Comparison of ENCODE assay signal across 1 cellular context in the genomic region with DNA sequence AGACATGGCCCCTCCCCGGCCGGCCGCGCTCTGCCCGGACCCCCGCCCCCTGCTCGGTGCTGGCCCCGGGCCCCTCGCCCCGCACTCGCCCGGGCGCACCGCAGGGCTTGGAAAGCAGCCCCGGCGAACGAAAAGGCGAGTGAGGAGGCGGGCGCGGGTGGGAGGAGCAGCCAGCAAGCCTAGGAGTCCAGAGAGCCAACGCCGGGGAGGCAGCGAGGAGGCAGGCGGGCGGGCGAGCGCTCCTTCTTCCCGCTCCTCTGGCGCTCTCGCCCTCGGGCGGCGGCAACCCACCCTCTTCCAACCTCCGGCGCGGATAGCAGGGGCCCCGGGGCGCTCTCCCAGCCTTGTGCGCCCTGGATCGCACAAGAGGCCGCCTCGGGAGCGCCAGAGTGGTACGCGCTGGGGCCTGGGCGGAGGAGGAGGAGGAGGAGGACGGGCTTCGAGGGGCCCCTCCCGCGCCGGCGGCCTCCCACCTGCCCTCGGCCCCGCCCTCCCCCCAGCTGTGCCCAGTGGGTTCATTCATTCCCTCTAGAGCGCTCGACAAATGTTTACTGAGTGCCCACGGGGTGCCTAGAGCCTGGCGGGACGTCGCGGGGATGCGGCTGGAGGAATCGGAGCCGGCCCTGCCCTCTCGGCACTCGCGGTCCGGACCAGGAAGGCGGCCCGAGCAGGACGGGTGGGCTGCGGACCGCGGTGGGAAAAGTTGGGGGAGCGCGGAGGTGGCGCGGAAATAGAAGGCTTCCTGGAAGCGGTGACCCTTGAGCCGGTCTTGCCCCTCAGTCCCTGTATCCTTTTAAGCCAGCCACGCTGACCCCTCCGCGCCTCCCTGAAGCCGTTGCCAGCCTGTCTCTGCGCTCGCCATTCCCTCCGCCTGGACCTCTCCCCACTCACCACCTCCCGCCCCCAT.
TF ChIP-seq lines count a peak whose summit lies in the region.

A gene (minus strand): TSS at position 391 of the 907 bp plus-strand sequence. CDS start 519 bp downstream, outside the sequence.

TF ChIP-seq in K562, 482 proteins besides CTCF, POLR2A, EP300 and RAD21 (continued from another document):
- TF ChIP-seq, protein P1, sequence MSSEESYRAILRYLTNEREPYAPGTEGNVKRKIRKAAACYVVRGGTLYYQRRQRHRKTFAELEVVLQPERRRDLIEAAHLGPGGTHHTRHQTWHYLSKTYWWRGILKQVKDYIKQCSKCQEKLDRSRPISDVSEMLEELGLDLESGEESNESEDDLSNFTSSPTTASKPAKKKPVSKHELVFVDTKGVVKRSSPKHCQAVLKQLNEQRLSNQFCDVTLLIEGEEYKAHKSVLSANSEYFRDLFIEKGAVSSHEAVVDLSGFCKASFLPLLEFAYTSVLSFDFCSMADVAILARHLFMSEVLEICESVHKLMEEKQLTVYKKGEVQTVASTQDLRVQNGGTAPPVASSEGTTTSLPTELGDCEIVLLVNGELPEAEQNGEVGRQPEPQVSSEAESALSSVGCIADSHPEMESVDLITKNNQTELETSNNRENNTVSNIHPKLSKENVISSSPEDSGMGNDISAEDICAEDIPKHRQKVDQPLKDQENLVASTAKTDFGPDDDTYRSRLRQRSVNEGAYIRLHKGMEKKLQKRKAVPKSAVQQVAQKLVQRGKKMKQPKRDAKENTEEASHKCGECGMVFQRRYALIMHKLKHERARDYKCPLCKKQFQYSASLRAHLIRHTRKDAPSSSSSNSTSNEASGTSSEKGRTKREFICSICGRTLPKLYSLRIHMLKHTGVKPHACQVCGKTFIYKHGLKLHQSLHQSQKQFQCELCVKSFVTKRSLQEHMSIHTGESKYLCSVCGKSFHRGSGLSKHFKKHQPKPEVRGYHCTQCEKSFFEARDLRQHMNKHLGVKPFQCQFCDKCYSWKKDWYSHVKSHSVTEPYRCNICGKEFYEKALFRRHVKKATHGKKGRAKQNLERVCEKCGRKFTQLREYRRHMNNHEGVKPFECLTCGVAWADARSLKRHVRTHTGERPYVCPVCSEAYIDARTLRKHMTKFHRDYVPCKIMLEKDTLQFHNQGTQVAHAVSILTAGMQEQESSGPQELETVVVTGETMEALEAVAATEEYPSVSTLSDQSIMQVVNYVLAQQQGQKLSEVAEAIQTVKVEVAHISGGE (CRISPR knock-in tag; IDR thresholded peaks at IDR 0.05) = peak in 1 of 3 experiments; percentile 41; a peak in 2 of 6 replicates
- TF ChIP-seq, protein P2, sequence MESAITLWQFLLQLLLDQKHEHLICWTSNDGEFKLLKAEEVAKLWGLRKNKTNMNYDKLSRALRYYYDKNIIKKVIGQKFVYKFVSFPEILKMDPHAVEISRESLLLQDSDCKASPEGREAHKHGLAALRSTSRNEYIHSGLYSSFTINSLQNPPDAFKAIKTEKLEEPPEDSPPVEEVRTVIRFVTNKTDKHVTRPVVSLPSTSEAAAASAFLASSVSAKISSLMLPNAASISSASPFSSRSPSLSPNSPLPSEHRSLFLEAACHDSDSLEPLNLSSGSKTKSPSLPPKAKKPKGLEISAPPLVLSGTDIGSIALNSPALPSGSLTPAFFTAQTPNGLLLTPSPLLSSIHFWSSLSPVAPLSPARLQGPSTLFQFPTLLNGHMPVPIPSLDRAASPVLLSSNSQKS (CRISPR knock-in tag; IDR thresholded peaks at IDR 0.05) = no peak
- TF ChIP-seq PCBP2 (IDR thresholded peaks at IDR 0.05; ENCODE audit: low read depth, low read length, poor library complexity, severe bottlenecking) (no peak), SNIP1 (IDR thresholded peaks at IDR 0.05; ENCODE audit: low read depth) (no peak), PTBP1 (IDR thresholded peaks at IDR 0.05; ENCODE audit: low read depth, low read length) (no peak), LEF1 (IDR thresholded peaks at IDR 0.05) (no peak), NCOA4 (IDR thresholded peaks at IDR 0.05; ENCODE audit: partially characterized antibody) (no peak), SRSF7 (optimal IDR thresholded peaks at IDR 0.05; ENCODE audit: low read depth, low read length) (no peak), SIN3B (IDR thresholded peaks at IDR 0.05; ENCODE audit: low read depth) (no peak), CHD1 (IDR thresholded peaks at IDR 0.05; ENCODE audit: low read length) (no peak), NFE2L1 (tag; IDR thresholded peaks at IDR 0.05; ENCODE audit: borderline replicate concordance, low read depth) (no peak), TCF7 (IDR thresholded peaks at IDR 0.05; ENCODE audit: borderline replicate concordance) (no peak), TCF3 (CRISPR knock-in tag; IDR thresholded peaks at IDR 0.05) (no peak), CBX1 (IDR thresholded peaks at IDR 0.05; ENCODE audit: low read depth) (no peak), NONO (IDR thresholded peaks at IDR 0.05; ENCODE audit: low read depth in 2 of 2, low read length in 1 of 2) (no peak), ZNF764 (CRISPR knock-in tag; IDR thresholded peaks at IDR 0.05; ENCODE audit: low read depth) (no peak), NR2C2 (CRISPR knock-in tag; IDR thresholded peaks at IDR 0.05) (no peak), NR2C2 (tag; IDR thresholded peaks at IDR 0.05) (no peak), EWSR1 (IDR thresholded peaks at IDR 0.05; ENCODE audit: borderline replicate concordance, low read depth, partially characterized antibody) (peak; percentile 47), ZNF41 (CRISPR knock-in tag; conservative IDR thresholded peaks at IDR 0.05) (no peak), FOXP1 (CRISPR knock-in tag; IDR thresholded peaks at IDR 0.05) (no peak), SMARCB1 (IDR thresholded peaks at IDR 0.05; ENCODE audit: insufficient read length, low read depth) (no peak)
- TF ChIP-seq, protein P3, sequence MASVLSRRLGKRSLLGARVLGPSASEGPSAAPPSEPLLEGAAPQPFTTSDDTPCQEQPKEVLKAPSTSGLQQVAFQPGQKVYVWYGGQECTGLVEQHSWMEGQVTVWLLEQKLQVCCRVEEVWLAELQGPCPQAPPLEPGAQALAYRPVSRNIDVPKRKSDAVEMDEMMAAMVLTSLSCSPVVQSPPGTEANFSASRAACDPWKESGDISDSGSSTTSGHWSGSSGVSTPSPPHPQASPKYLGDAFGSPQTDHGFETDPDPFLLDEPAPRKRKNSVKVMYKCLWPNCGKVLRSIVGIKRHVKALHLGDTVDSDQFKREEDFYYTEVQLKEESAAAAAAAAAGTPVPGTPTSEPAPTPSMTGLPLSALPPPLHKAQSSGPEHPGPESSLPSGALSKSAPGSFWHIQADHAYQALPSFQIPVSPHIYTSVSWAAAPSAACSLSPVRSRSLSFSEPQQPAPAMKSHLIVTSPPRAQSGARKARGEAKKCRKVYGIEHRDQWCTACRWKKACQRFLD (CRISPR knock-in tag; IDR thresholded peaks at IDR 0.05) = no peak
- TF ChIP-seq, protein P4, sequence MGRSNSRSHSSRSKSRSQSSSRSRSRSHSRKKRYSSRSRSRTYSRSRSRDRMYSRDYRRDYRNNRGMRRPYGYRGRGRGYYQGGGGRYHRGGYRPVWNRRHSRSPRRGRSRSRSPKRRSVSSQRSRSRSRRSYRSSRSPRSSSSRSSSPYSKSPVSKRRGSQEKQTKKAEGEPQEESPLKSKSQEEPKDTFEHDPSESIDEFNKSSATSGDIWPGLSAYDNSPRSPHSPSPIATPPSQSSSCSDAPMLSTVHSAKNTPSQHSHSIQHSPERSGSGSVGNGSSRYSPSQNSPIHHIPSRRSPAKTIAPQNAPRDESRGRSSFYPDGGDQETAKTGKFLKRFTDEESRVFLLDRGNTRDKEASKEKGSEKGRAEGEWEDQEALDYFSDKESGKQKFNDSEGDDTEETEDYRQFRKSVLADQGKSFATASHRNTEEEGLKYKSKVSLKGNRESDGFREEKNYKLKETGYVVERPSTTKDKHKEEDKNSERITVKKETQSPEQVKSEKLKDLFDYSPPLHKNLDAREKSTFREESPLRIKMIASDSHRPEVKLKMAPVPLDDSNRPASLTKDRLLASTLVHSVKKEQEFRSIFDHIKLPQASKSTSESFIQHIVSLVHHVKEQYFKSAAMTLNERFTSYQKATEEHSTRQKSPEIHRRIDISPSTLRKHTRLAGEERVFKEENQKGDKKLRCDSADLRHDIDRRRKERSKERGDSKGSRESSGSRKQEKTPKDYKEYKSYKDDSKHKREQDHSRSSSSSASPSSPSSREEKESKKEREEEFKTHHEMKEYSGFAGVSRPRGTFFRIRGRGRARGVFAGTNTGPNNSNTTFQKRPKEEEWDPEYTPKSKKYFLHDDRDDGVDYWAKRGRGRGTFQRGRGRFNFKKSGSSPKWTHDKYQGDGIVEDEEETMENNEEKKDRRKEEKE (IDR thresholded peaks at IDR 0.05; ENCODE audit: borderline replicate concordance in 1 of 2, control insufficient read depth in 1 of 2, low read depth in 2 of 2, low read length in 1 of 2) = 0 out of 4 replicates have a peak, but pooled peaks of 1 of the 2 experiments have one; percentile 32
- TF ChIP-seq, protein P5, sequence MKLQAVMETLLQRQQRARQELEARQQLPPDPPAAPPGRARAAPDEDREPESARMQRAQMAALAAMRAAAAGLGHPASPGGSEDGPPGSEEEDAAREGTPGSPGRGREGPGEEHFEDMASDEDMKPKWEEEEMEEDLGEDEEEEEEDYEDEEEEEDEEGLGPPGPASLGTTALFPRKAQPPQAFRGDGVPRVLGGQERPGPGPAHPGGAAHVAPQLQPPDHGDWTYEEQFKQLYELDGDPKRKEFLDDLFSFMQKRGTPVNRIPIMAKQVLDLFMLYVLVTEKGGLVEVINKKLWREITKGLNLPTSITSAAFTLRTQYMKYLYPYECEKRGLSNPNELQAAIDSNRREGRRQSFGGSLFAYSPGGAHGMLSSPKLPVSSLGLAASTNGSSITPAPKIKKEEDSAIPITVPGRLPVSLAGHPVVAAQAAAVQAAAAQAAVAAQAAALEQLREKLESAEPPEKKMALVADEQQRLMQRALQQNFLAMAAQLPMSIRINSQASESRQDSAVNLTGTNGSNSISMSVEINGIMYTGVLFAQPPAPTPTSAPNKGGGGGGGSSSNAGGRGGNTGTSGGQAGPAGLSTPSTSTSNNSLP (IDR thresholded peaks at IDR 0.05; ENCODE audit: borderline replicate concordance, low read depth, low read length) = no peak
- TF ChIP-seq, protein P6, sequence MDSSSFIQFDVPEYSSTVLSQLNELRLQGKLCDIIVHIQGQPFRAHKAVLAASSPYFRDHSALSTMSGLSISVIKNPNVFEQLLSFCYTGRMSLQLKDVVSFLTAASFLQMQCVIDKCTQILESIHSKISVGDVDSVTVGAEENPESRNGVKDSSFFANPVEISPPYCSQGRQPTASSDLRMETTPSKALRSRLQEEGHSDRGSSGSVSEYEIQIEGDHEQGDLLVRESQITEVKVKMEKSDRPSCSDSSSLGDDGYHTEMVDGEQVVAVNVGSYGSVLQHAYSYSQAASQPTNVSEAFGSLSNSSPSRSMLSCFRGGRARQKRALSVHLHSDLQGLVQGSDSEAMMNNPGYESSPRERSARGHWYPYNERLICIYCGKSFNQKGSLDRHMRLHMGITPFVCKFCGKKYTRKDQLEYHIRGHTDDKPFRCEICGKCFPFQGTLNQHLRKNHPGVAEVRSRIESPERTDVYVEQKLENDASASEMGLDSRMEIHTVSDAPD (CRISPR knock-in tag; IDR thresholded peaks at IDR 0.05) = no peak
